In the genomic region with DNA sequence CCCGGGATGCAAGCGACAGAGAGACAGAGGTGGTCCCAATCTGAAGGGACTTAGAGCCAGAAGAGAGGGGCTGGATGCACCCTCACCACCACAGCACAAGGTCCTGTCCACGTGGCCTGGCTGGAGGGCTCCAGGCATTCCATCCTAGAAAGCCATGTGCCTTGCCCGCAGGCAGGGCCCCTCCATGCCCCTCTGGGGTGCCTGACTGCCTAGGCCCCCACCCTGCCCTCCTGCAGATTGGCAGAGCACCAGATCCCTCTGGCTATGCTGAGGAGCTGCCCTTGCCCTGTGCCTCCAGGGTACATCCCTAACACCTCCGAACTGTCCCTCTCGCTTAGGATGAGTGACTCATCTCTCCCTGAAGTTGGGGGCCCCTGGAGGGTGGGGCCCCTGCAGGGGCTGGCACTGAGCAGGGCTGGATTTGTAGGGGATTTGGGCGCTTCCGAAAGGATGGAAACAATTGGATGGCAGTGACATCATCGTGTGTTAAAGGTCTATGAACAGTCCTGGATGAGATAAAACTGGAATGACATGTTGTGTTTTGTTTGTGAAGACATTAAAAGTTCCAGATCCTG, we compare ENCODE assay signal across 14 cellular contexts. TPM values are rescaled to one million over a fixed set of nuclear protein-coding genes. Genes with fewer than 3 reads are reported as not detected.
A peak's percentile ranks its signal among the peaks of the same experiment; 100 is the strongest.
DNase-seq lines count a peak whose midpoint lies in the region; ATAC-seq and TF ChIP-seq lines count a peak whose summit lies in the region.
"Had no signal": no experiment of that assay in that cellular context is flagged by ENCODE, and none has a peak within 500 bp of the region (broad histone marks: within the 10 kb centered on the region; RNA-seq: fewer than 3 reads in every experiment).

No MANE protein-coding gene starts in this region.

- H3K4me1 ChIP-seq in ACC112 (ENCODE audit: control insufficient read depth, insufficient read depth, low read length, unreplicated experiment) = peaks cover 19% of the 10 kb centered on the region
- H3K4me1 ChIP-seq in rectal smooth muscle tissue (ENCODE audit: control insufficient read depth, insufficient read depth, low read length) = peaks cover 17% of the 10 kb centered on the region

- no peaks in the 10 kb centered on the region for H3K27me3 ChIP-seq in ACC112 (ENCODE audit: insufficient read depth, low read length)
- no peaks in the 10 kb centered on the region for H3K27me3 ChIP-seq in rectal smooth muscle tissue (ENCODE audit: control insufficient read depth, insufficient read depth, low read length)
- H3K27me3 ChIP-seq: cardiac muscle cell had no signal

- H3K36me3 ChIP-seq in ACC112 (ENCODE audit: insufficient read depth, low read length) (peaks cover 11% of the 10 kb centered on the region; the same call in 1 of the 2 replicates), rectal smooth muscle tissue (ENCODE audit: control insufficient read depth, insufficient read depth, low read length) (peaks cover 6% of the 10 kb centered on the region)
- H3K36me3 ChIP-seq: cardiac muscle cell had no signal

- H3K27ac ChIP-seq in ACC112 (ENCODE audit: low read depth, low read length) (peak overlapping the region; percentile 60; the same call in 1 of the 2 replicates), VCaP (peak overlapping the region; percentile 77), rectal smooth muscle tissue (ENCODE audit: low read depth, low read length) (peak overlapping the region; percentile 82)
- H3K27ac ChIP-seq: cardiac muscle cell, epithelial cell of prostate, PC-9 had no signal

- DNase-seq in Right ventricle myocardium superior = no peak
- DNase-seq in HuH-7 (ENCODE audit: low spot score) = no peak
- no peak for DNase-seq in GDM1 (lab: John Stamatoyannopoulos, UW)
- DNase-seq: activated effector memory CD4-positive, alpha-beta T cell treated with anti-CD3 and anti-CD28 coated beads, Interleukin-2, amount 50 U/mL, for 16 hours; NCI-H2227 treated with DMSO at 0.1 percent for 48 hours had no signal

- no peak for TF ChIP-seq CTCF in VCaP (conservative IDR thresholded peaks at IDR 0.05)

- H3K4me3 ChIP-seq in ACC112 (ENCODE audit: low read depth, low read length) = no peak overlapping the region; the same call in 1 of the 2 replicates
- H3K4me3 ChIP-seq in rectal smooth muscle tissue (ENCODE audit: low read length) = no peak overlapping the region
- H3K4me3 ChIP-seq: cardiac muscle cell, GM23338, PC-9 had no signal

- no peak overlapping the region for H3K9ac ChIP-seq in rectal smooth muscle tissue (ENCODE audit: low read length)

- peak; percentile 38 for ATAC-seq in Right ventricle myocardium superior (ENCODE audit: poor library complexity)
- ATAC-seq in HG03469 (IDR thresholded peaks at IDR 0.05; ENCODE audit: unreplicated experiment) = no peak
- no peak for ATAC-seq in GM19328 (IDR thresholded peaks at IDR 0.05; ENCODE audit: unreplicated experiment)

- no peak overlapping the region for H2AFZ ChIP-seq in ACC112 (ENCODE audit: low read length, unreplicated experiment)
- H2AFZ ChIP-seq: GM23338, PC-9 had no signal

- H3K79me2 ChIP-seq in ACC112 (ENCODE audit: control insufficient read depth, insufficient read depth, low read length, unreplicated experiment) = no peaks in the 10 kb centered on the region

- intact Hi-C loops in Right ventricle myocardium superior (cut with DNase I) = loop anchor here (5.0 kb wide), 1 partner anchor 68 kb away; no protein-coding TSS in a partner anchor

RNA-seq across cellular contexts. Expression of gene CHGA, which starts 50.9 kb away (rescaled TPM):
- not detected for total RNA-seq in Right ventricle myocardium superior
- total RNA-seq: cardiac muscle cell, PC-9 had no signal
